1 cellular context compared by ENCODE assay signal in the genomic region with DNA sequence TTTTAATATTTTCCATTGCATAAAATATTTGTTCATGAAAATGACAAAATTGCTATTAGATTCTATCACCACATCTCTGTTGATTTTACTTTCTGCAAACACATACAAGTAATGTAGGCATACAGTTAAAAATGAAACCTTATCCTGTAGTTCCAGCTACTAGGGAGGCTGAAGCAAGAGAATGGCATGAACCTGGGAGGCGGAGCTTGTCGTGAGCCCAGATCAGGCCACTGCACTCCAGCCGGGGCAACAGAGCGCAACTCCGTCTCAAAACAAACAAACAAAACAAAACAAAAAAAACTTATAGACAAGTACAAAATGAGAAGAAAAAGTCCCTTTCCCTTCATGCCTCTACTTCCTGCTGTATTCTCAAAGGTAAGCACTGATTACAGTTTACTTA. TPM values are rescaled to one million over a fixed set of nuclear protein-coding genes. Genes with fewer than 3 reads are reported as not detected.
"Had no signal": no experiment of that assay in that cellular context is flagged by ENCODE, and none has a peak within 500 bp of the region (broad histone marks: within the 10 kb centered on the region; RNA-seq: fewer than 3 reads in every experiment).

No MANE protein-coding gene starts in this region.

RNA-seq across cellular contexts. Expression of a gene that starts 29.7 kb away (rescaled TPM):
- polyA plus RNA-seq: immature natural killer cell had no signal
